Comparison of ENCODE assay signal across 8 cellular contexts in genomic region chr16:5615868-5616642, GRCh38.
DNase-seq lines count a peak whose midpoint lies in the region; ATAC-seq and TF ChIP-seq lines count a peak whose summit lies in the region.

No MANE protein-coding gene starts in this region.

- peak; percentile 4 for DNase-seq in NCI-H2107 treated with DMSO at 0.1 percent for 48 hours (lab: John Stamatoyannopoulos, UW; ENCODE audit: unreplicated experiment)
- no peak for DNase-seq in NCI-H2107 (lab: John Stamatoyannopoulos, UW)
- DNase-seq in HL-60 (ENCODE audit: low read depth in 1 of 2, low spot score in 1 of 2), result peak; percentile 25 to 32
- DNase-seq in SJCRH30, result peak; percentile 42 to 67
- DNase-seq in cerebellum (ENCODE audit: low spot score), result peak; percentile 58
- DNase-seq in medulla oblongata (ENCODE audit: extremely low spot score), result peak; percentile 76
- peak; percentile 7 to 18 for DNase-seq in tibial nerve (ENCODE audit: low spot score in 2 of 2)
- no peak for DNase-seq in gastrocnemius medialis

- H3K4me1 ChIP-seq in SJCRH30, result no peaks in the 10 kb centered on the region
- H3K4me1 ChIP-seq in tibial nerve, result no peaks in the 10 kb centered on the region
- H3K4me1 ChIP-seq in gastrocnemius medialis, result no peaks in the 10 kb centered on the region

- H3K36me3 ChIP-seq in SJCRH30, result no peaks in the 10 kb centered on the region
- H3K36me3 ChIP-seq in tibial nerve, result no peaks in the 10 kb centered on the region
- no peaks in the 10 kb centered on the region for H3K36me3 ChIP-seq in gastrocnemius medialis

- peak; percentile 54 for TF ChIP-seq CTCF in HL-60 (IDR thresholded peaks at IDR 0.05; ENCODE audit: insufficient read depth, low read length)
- TF ChIP-seq CTCF in tibial nerve (IDR thresholded peaks at IDR 0.05), result peak; percentile 24 to 62 (median 41)
- TF ChIP-seq CTCF in gastrocnemius medialis (IDR thresholded peaks at IDR 0.05 in 4 of 5, conservative IDR thresholded peaks at IDR 0.05 in 1 of 5), result peak in 1 of 5 experiments; percentile 27

- H3K9me3 ChIP-seq in SJCRH30 (replicated peaks) (no peaks in the 10 kb centered on the region), tibial nerve (no peaks in the 10 kb centered on the region), gastrocnemius medialis (no peaks in the 10 kb centered on the region)

- TF ChIP-seq POLR2A in tibial nerve (IDR thresholded peaks at IDR 0.05) (no peak), gastrocnemius medialis (IDR thresholded peaks at IDR 0.05) (no peak)

- intact Hi-C loops in gastrocnemius medialis (cut with DNase I; ENCODE audit: low total_unique reads), result no loop called here

- H3K27ac ChIP-seq in HL-60 (replicated peaks), result no peak overlapping the region
- H3K27ac ChIP-seq in SJCRH30, result no peak overlapping the region
- no peak overlapping the region for H3K27ac ChIP-seq in tibial nerve
- H3K27ac ChIP-seq in gastrocnemius medialis, result no peak overlapping the region

- no peaks in the 10 kb centered on the region for H3K27me3 ChIP-seq in HL-60 (ENCODE audit: insufficient read depth, poor library complexity, severe bottlenecking)
- peaks cover 4% of the 10 kb centered on the region; the same call in 1 of the 2 replicates for H3K27me3 ChIP-seq in SJCRH30
- no peaks in the 10 kb centered on the region for H3K27me3 ChIP-seq in tibial nerve
- H3K27me3 ChIP-seq in gastrocnemius medialis, result no peaks in the 10 kb centered on the region

- no peak for ATAC-seq in gastrocnemius medialis

- in situ Hi-C loops in gastrocnemius medialis (cut with MboI; ENCODE audit: low sequenced_read_pairs in 4 of 4), result no loop called here

- TF ChIP-seq EP300 in tibial nerve (IDR thresholded peaks at IDR 0.05), result no peak

- 20 to 22% methylated on average over 19 to 20 of the region's 25 CpGs for WGBS in tibial nerve, 2 donors

- no peak overlapping the region for H3K4me3 ChIP-seq in HL-60 (replicated peaks; ENCODE audit: insufficient read depth, low read length)
- H3K4me3 ChIP-seq in SJCRH30, result no peak overlapping the region
- no peak overlapping the region for H3K4me3 ChIP-seq in tibial nerve
- no peak overlapping the region for H3K4me3 ChIP-seq in gastrocnemius medialis

Comparison
In these comparisons a context has a peak if more than half of its experiments do, and no peak if none do; other contexts are left out.
1. DNase-seq: peak in NCI-H2107 treated with DMSO at 0.1 percent for 48 hours (single experiment), HL-60 (2 of 2), SJCRH30 (2 of 2), cerebellum (single experiment), medulla oblongata (single experiment) and tibial nerve (2 of 2); none in NCI-H2107 (single experiment) and gastrocnemius medialis (0 of 2).